ENCODE assay signal across 2 cellular contexts in genomic region chr20:17871861-17872260, GRCh38.
TF ChIP-seq lines count a peak whose summit lies in the region.

No MANE protein-coding gene starts in this region.

TF ChIP-seq in HepG2, 621 proteins besides CTCF, POLR2A, EP300 and RAD21:
- no peak for TF ChIP-seq RBAK (CRISPR knock-in tag; IDR thresholded peaks at IDR 0.05)
- TF ChIP-seq TBX2 (CRISPR knock-in tag; IDR thresholded peaks at IDR 0.05; ENCODE audit: borderline replicate concordance), result 0 out of 2 replicates have a peak, but pooled peaks have one; percentile 28
TF ChIP-seq in HepG2: peak in this region for 1.

TF ChIP-seq in H1, 55 proteins besides CTCF, POLR2A, EP300 and RAD21:
- no peak for TF ChIP-seq RBBP5 (IDR thresholded peaks at IDR 0.05; ENCODE audit: borderline replicate concordance, low read depth, low read length)
- no peak for TF ChIP-seq RFX5 (IDR thresholded peaks at IDR 0.05; ENCODE audit: borderline replicate concordance, low read depth, low read length)
- no peak for TF ChIP-seq CEBPB (IDR thresholded peaks at IDR 0.05; ENCODE audit: low read depth, low read length)
- TF ChIP-seq TBP (IDR thresholded peaks at IDR 0.05; ENCODE audit: low read depth, low read length), result no peak
- no peak for TF ChIP-seq RNF2 (IDR thresholded peaks at IDR 0.05; ENCODE audit: borderline replicate concordance, low read depth, low read length, missing control alignments, poor library complexity, severe bottlenecking)
- no peak for TF ChIP-seq ASH2L (IDR thresholded peaks at IDR 0.05; ENCODE audit: low read length)
- no peak for TF ChIP-seq POLR2AphosphoS5 (IDR thresholded peaks at IDR 0.05; ENCODE audit: low read depth, low read length)
- TF ChIP-seq JUND (IDR thresholded peaks at IDR 0.05; ENCODE audit: low read length), result no peak
- TF ChIP-seq, protein P1, sequence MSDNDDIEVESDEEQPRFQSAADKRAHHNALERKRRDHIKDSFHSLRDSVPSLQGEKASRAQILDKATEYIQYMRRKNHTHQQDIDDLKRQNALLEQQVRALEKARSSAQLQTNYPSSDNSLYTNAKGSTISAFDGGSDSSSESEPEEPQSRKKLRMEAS (IDR thresholded peaks at IDR 0.05), result no peak
- TF ChIP-seq TCF12 (IDR thresholded peaks at IDR 0.05; ENCODE audit: low read depth, low read length), result no peak
- no peak for TF ChIP-seq SIRT6 (IDR thresholded peaks at IDR 0.05; ENCODE audit: low read length)
- no peak for TF ChIP-seq SIX5 (IDR thresholded peaks at IDR 0.05; ENCODE audit: low read depth, low read length)
- TF ChIP-seq EZH2 (IDR thresholded peaks at IDR 0.05; ENCODE audit: low read depth, low read length, severe bottlenecking), result no peak
- TF ChIP-seq TAF1 (IDR thresholded peaks at IDR 0.05; ENCODE audit: low read depth, low read length), result no peak
- no peak for TF ChIP-seq EGR1 (IDR thresholded peaks at IDR 0.05; ENCODE audit: borderline replicate concordance, low read depth, low read length)
- TF ChIP-seq YY1 (IDR thresholded peaks at IDR 0.05; ENCODE audit: low read depth, low read length), result no peak
- no peak for TF ChIP-seq CTBP2 (IDR thresholded peaks at IDR 0.05; ENCODE audit: borderline replicate concordance, insufficient read depth, insufficient read length, low read length)
- TF ChIP-seq KDM5A (IDR thresholded peaks at IDR 0.05; ENCODE audit: low read length), result no peak
- TF ChIP-seq POU5F1 (IDR thresholded peaks at IDR 0.05; ENCODE audit: low read depth, low read length), result no peak
